In genomic region chr4:41373221-41373620, GRCh38 we compare ENCODE assay signal across 18 cellular contexts.
"Had no signal": no experiment of that assay in that cellular context is flagged by ENCODE, and none has a peak within 500 bp of the region (broad histone marks: within the 10 kb centered on the region; RNA-seq: fewer than 3 reads in every experiment).

No MANE protein-coding gene starts in this region.

- ATAC-seq: activated T-helper 17 cell treated with anti-CD3 and anti-CD28 coated beads, Interleukin-2, amount 50 U/mL, for 72 hours; PC-3; T-helper 17 cell had no signal

- DNase-seq: activated CD4-positive, alpha-beta memory T cell treated with anti-CD3 and anti-CD28 coated beads, Interleukin-2, amount 10 ng/mL, durations not matched to agents 7 days and 5 days; activated CD4-positive, alpha-beta T cell treated with anti-CD3 and anti-CD28 coated beads, Interleukin-2, amount 10 ng/mL, durations not matched to agents 7 days and 5 days; activated CD4-positive, CD25-positive, alpha-beta regulatory T cell; activated gamma-delta T cell; activated naive CD4-positive, alpha-beta T cell treated with anti-CD3 and anti-CD28 coated beads for 36 hours; activated T-cell treated with anti-CD3 and anti-CD28 coated beads for 4 hours; activated T-cell treated with anti-CD3 and anti-CD28 coated beads, Interleukin-2, amount 50 U/mL, for 48 hours; NCI-H146; NCI-H1930; NCI-H345; NCI-H510A; NCI-H526 treated with DMSO at 0.1 percent for 48 hours; NCI-H82; PC-3; SIG-M5; T-helper 17 cell; T-helper 9 cell had no signal
